Comparison of ENCODE assay signal across 8 cellular contexts in genomic region chr16:58196898-58197313, GRCh38. TPM values are rescaled to one million over a fixed set of nuclear protein-coding genes. Genes with fewer than 3 reads are reported as not detected.
DNase-seq lines count a peak whose midpoint lies in the region; ATAC-seq and TF ChIP-seq lines count a peak whose summit lies in the region.

No MANE protein-coding gene starts in this region.

- H3K79me2 ChIP-seq in Karpas-422 (ENCODE audit: low read length), result peaks cover 56% of the 10 kb centered on the region

- H3K4me2 ChIP-seq in Karpas-422 (ENCODE audit: low read depth, low read length, poor library complexity, severe bottlenecking), result peak overlapping the region; percentile 99

- H3K27ac ChIP-seq in CD8-positive, alpha-beta memory T cell (ENCODE audit: low read depth, low read length), result peak overlapping the region; percentile 48
- H3K27ac ChIP-seq in Karpas-422 (ENCODE audit: low read length) (peak overlapping the region; percentile 58; the same call in 1 of the 2 replicates), lung (ENCODE audit: low read depth in 1 of 2, low read length in 1 of 2) (no peak overlapping the region), upper lobe of right lung (peak overlapping the region; percentile 18)

- no peaks in the 10 kb centered on the region for H3K9me2 ChIP-seq in Karpas-422 (replicated peaks; ENCODE audit: insufficient read depth, low read length)

- no peaks in the 10 kb centered on the region for H3K9me3 ChIP-seq in CD8-positive, alpha-beta memory T cell (ENCODE audit: low read length)
- H3K9me3 ChIP-seq in Karpas-422 (ENCODE audit: low read length) (no peaks in the 10 kb centered on the region), lung (ENCODE audit: control insufficient read depth in 2 of 2, insufficient read depth in 1 of 2, low read length in 1 of 2) (no peaks in the 10 kb centered on the region), upper lobe of right lung (no peaks in the 10 kb centered on the region)

- peaks cover 8% of the 10 kb centered on the region; the same call in 1 of the 2 replicates for H4K20me1 ChIP-seq in Karpas-422 (ENCODE audit: insufficient read depth, low read depth, low read length)

- no peak for ATAC-seq in lung (ENCODE audit: insufficient read depth, low FRiP score)
- ATAC-seq in upper lobe of right lung, result peak; percentile 8
- no peak for ATAC-seq in HG03520 (IDR thresholded peaks at IDR 0.05; ENCODE audit: unreplicated experiment)
- ATAC-seq in GM19351 (IDR thresholded peaks at IDR 0.05; ENCODE audit: unreplicated experiment), result no peak

- TF ChIP-seq CTCF in cardiac fibroblast (IDR thresholded peaks at IDR 0.05; ENCODE audit: low read depth, low read length), result no peak
- TF ChIP-seq CTCF in lung (IDR thresholded peaks at IDR 0.05; ENCODE audit: control extremely low read depth, extremely low read depth), result no peak
- TF ChIP-seq CTCF in upper lobe of right lung (IDR thresholded peaks at IDR 0.05), result no peak

- 16 to 20% methylated on average over 11 of the region's 11 CpGs for WGBS in lung, 2 donors

- H3K4me1 Mint-ChIP-seq in CD8-positive, alpha-beta memory T cell, result peaks cover 52 to 64% (median 62%) of the 10 kb centered on the region in 3 donors

- intact Hi-C loops in upper lobe of right lung (cut with DNase I), result no loop called here

- peak overlapping the region; percentile 85 to 94 (median 86) for H3K4me3 Mint-ChIP-seq in CD8-positive, alpha-beta memory T cell

- H3K27ac Mint-ChIP-seq in CD8-positive, alpha-beta memory T cell, result peak overlapping the region; percentile 55 to 97 (median 86)

- CTCF ChIA-PET in CD8-positive, alpha-beta memory T cell (lab: Charles Lee), result interaction anchor here (0.9 kb wide), 1 partner anchor 9 kb away, joined by 3 read pairs; no protein-coding TSS in a partner anchor

- H2AFZ ChIP-seq in Karpas-422 (ENCODE audit: low read length), result no peak overlapping the region

- peak overlapping the region; percentile 61 for H3K4me3 ChIP-seq in CD8-positive, alpha-beta memory T cell (ENCODE audit: low read length)
- H3K4me3 ChIP-seq in Karpas-422 (ENCODE audit: low read length) (peak overlapping the region; percentile 98), cardiac fibroblast (replicated peaks in 1 of 2; ENCODE audit: low read depth in 2 of 2, low read length in 2 of 2) (peak overlapping the region; percentile 80 to 87), lung (peak overlapping the region; percentile 86), upper lobe of right lung (peak overlapping the region; percentile 79)

- no peak for DNase-seq in CD8-positive, alpha-beta memory T cell
- DNase-seq in Karpas-422 (peak; percentile 50), cardiac fibroblast (ENCODE audit: low read depth in 2 of 2) (peak; percentile 27 to 33), lung (ENCODE audit: low spot score) (no peak), upper lobe of right lung (no peak), NCI-H2171 treated with DMSO at 0.1 percent for 48 hours (lab: John Stamatoyannopoulos, UW) (no peak)

- peaks cover 6 to 17% of the 10 kb centered on the region in 2 donors for H3K27me3 Mint-ChIP-seq in CD8-positive, alpha-beta memory T cell

- H3K36me3 ChIP-seq in CD8-positive, alpha-beta memory T cell (ENCODE audit: insufficient read depth, low read length), result peaks cover 18% of the 10 kb centered on the region
- H3K36me3 ChIP-seq in Karpas-422 (ENCODE audit: insufficient read depth, low read length), result peaks cover 38% of the 10 kb centered on the region
- H3K36me3 ChIP-seq in lung (ENCODE audit: control insufficient read depth in 2 of 2, insufficient read depth in 2 of 2, low read length in 2 of 2), result peaks cover 4 to 15% of the 10 kb centered on the region in 2 donors
- peaks cover 36% of the 10 kb centered on the region for H3K36me3 ChIP-seq in upper lobe of right lung

- H3K9me3 Mint-ChIP-seq in CD8-positive, alpha-beta memory T cell, result peaks cover 0 to 2% (median 0%) of the 10 kb centered on the region in 5 donors

- no peaks in the 10 kb centered on the region for H3K27me3 ChIP-seq in CD8-positive, alpha-beta memory T cell (ENCODE audit: insufficient read depth, low read length, poor library complexity, severe bottlenecking)
- no peaks in the 10 kb centered on the region for H3K27me3 ChIP-seq in Karpas-422 (ENCODE audit: low read length)
- H3K27me3 ChIP-seq in lung (ENCODE audit: control insufficient read depth, insufficient read depth), result no peaks in the 10 kb centered on the region
- no peaks in the 10 kb centered on the region for H3K27me3 ChIP-seq in upper lobe of right lung

- POLR2A ChIA-PET in CD8-positive, alpha-beta memory T cell (lab: Charles Lee), result no interaction called here

- peaks cover 30% of the 10 kb centered on the region for H3K4me1 ChIP-seq in CD8-positive, alpha-beta memory T cell (ENCODE audit: insufficient read depth, low read length)
- H3K4me1 ChIP-seq in Karpas-422 (ENCODE audit: low read length), result peaks cover 29% of the 10 kb centered on the region
- H3K4me1 ChIP-seq in lung (ENCODE audit: control insufficient read depth in 2 of 2, insufficient read depth in 2 of 2, low read length in 2 of 2), result peaks cover 3 to 6% of the 10 kb centered on the region in 2 donors
- peaks cover 6% of the 10 kb centered on the region for H3K4me1 ChIP-seq in upper lobe of right lung

- peak overlapping the region; percentile 96 for H3K9ac ChIP-seq in Karpas-422 (ENCODE audit: low read length)

- H3K36me3 Mint-ChIP-seq in CD8-positive, alpha-beta memory T cell, result peaks cover 0 to 52% (median 13%) of the 10 kb centered on the region in 3 donors

RNA-seq across cellular contexts. Expression of gene CSNK2A2, which starts 1.0 kb away (rescaled TPM):
- 10 to 100 TPM; 99.1 to 99.9 TPM for total RNA-seq in CD8-positive, alpha-beta memory T cell
- 11.1 TPM for polyA plus RNA-seq in CD8-positive, alpha-beta memory T cell
- 45.2 and 56.4 TPM in 2 replicates for total RNA-seq in Karpas-422 (2014; rRNA removed; shearing (Covaris generic); ENCODE audit: low replicate concordance)
- total RNA-seq in lung, result 10 to 100 TPM; 52.6 to 74.7 TPM
- polyA plus RNA-seq in lung, result 10 to 100 TPM; 18.6 to 29.3 TPM
- total RNA-seq in upper lobe of right lung, result 69.0 TPM

Comparison
In these comparisons a context has a peak if more than half of its experiments do, and no peak if none do; other contexts are left out.
1. DNase-seq: peak in Karpas-422 (single experiment) and cardiac fibroblast (2 of 2); none in CD8-positive, alpha-beta memory T cell (0 of 5), lung (single experiment), upper lobe of right lung (single experiment) and NCI-H2171 treated with DMSO at 0.1 percent for 48 hours (single experiment).
2. H3K27ac ChIP-seq: peak in CD8-positive, alpha-beta memory T cell (single experiment), Karpas-422 (single experiment) and upper lobe of right lung (single experiment); none in lung (0 of 2).
3. Peak in every context shown above with its lines, with median percentiles within 50 percentile points of each other: H3K4me3 ChIP-seq.